8 cellular contexts compared by ENCODE assay signal in genomic region chr1:248905662-248905948, GRCh38. TPM values are rescaled to one million over a fixed set of nuclear protein-coding genes. Genes with fewer than 3 reads are reported as not detected.
DNase-seq lines count a peak whose midpoint lies in the region; ATAC-seq and TF ChIP-seq lines count a peak whose summit lies in the region.

No MANE protein-coding gene starts in this region.

- H3K27me3 Mint-ChIP-seq in IgD-negative memory B cell = no peaks in the 10 kb centered on the region
- no peaks in the 10 kb centered on the region for H3K27me3 Mint-ChIP-seq in central memory CD8-positive, alpha-beta T cell
- H3K27me3 Mint-ChIP-seq in naive thymus-derived CD4-positive, alpha-beta T cell = peaks cover 0 to 31% (median 4%) of the 10 kb centered on the region in 5 donors

- no peaks in the 10 kb centered on the region for H3K9me3 Mint-ChIP-seq in IgD-negative memory B cell
- H3K9me3 Mint-ChIP-seq in central memory CD8-positive, alpha-beta T cell = no peaks in the 10 kb centered on the region
- no peaks in the 10 kb centered on the region for H3K9me3 Mint-ChIP-seq in naive thymus-derived CD4-positive, alpha-beta T cell

- peak overlapping the region; percentile 81 for H3K27ac ChIP-seq in naive thymus-derived CD4-positive, alpha-beta T cell (ENCODE audit: low read depth, low read length)

- POLR2A ChIA-PET in naive thymus-derived CD4-positive, alpha-beta T cell (lab: Charles Lee) = interaction anchor here (0.8 to 2.5 kb wide), 3 partner anchors 20 to 80 kb away, joined by 3 to 9 read pairs (median 6); partner anchors contain the start of gene SH3BP5L

- H3K27ac Mint-ChIP-seq in IgD-negative memory B cell = peak overlapping the region; percentile 61 to 99 (median 98)
- peak overlapping the region; percentile 90 for H3K27ac Mint-ChIP-seq in central memory CD8-positive, alpha-beta T cell (ENCODE audit: low read depth)
- H3K27ac Mint-ChIP-seq in naive thymus-derived CD4-positive, alpha-beta T cell = peak overlapping the region; percentile 88 to 98 (median 94)

- H3K36me3 Mint-ChIP-seq in IgD-negative memory B cell = peaks cover 5% of the 10 kb centered on the region
- H3K36me3 Mint-ChIP-seq in central memory CD8-positive, alpha-beta T cell (ENCODE audit: insufficient read depth) = peaks cover 4% of the 10 kb centered on the region
- H3K36me3 Mint-ChIP-seq in naive thymus-derived CD4-positive, alpha-beta T cell = peaks cover 0 to 6% (median 0%) of the 10 kb centered on the region in 5 donors

- H3K4me1 ChIP-seq in naive thymus-derived CD4-positive, alpha-beta T cell (ENCODE audit: control insufficient read depth in 2 of 2, insufficient read depth in 2 of 2, low read length in 2 of 2) = peaks cover 9% of the 10 kb centered on the region in 2 donors

- no peaks in the 10 kb centered on the region for H3K9me3 ChIP-seq in naive thymus-derived CD4-positive, alpha-beta T cell (ENCODE audit: control insufficient read depth in 2 of 3, low read length in 3 of 3)

- ATAC-seq in central memory CD8-positive, alpha-beta T cell (replicated peaks; ENCODE audit: extremely low read depth, poor library complexity, severe bottlenecking) = no peak
- ATAC-seq in naive thymus-derived CD4-positive, alpha-beta T cell = no peak
- ATAC-seq in HG03095 (IDR thresholded peaks at IDR 0.05; ENCODE audit: unreplicated experiment) (no peak), GM21447 (IDR thresholded peaks at IDR 0.05; ENCODE audit: unreplicated experiment) (no peak), HG03039 (IDR thresholded peaks at IDR 0.05; ENCODE audit: unreplicated experiment) (no peak)

- TF ChIP-seq CTCF in AG09309 (IDR thresholded peaks at IDR 0.05; ENCODE audit: control insufficient read depth, insufficient read depth, low read depth, low read length, missing control alignments) = no peak

- H3K36me3 ChIP-seq in naive thymus-derived CD4-positive, alpha-beta T cell (ENCODE audit: control insufficient read depth in 2 of 3, insufficient read depth in 3 of 3, low read length in 3 of 3) = no peaks in the 10 kb centered on the region

- intact Hi-C loops in naive thymus-derived CD4-positive, alpha-beta T cell (cut with micrococcal nuclease) = no loop called here

- H3K4me3 Mint-ChIP-seq in IgD-negative memory B cell = peak overlapping the region; percentile 86 to 99 (median 95)
- peak overlapping the region; percentile 82 for H3K4me3 Mint-ChIP-seq in central memory CD8-positive, alpha-beta T cell
- H3K4me3 Mint-ChIP-seq in naive thymus-derived CD4-positive, alpha-beta T cell = peak overlapping the region; percentile 84 to 99 (median 97)

- peaks cover 27 to 37% (median 35%) of the 10 kb centered on the region in 3 donors for H3K4me1 Mint-ChIP-seq in IgD-negative memory B cell
- H3K4me1 Mint-ChIP-seq in central memory CD8-positive, alpha-beta T cell = peaks cover 33% of the 10 kb centered on the region
- peaks cover 20 to 55% (median 44%) of the 10 kb centered on the region in 7 donors for H3K4me1 Mint-ChIP-seq in naive thymus-derived CD4-positive, alpha-beta T cell

- DNase-seq in AG09309 (ENCODE audit: low read depth) = no peak
- DNase-seq in central memory CD8-positive, alpha-beta T cell (ENCODE audit: low spot score in 2 of 2) = no peak
- peak in 1 of 9 donors; percentile 18 for DNase-seq in naive thymus-derived CD4-positive, alpha-beta T cell
- no peak for DNase-seq in NCI-H526 treated with DMSO at 0.1 percent for 48 hours (lab: John Stamatoyannopoulos, UW)

- peak overlapping the region; percentile 58 for H3K4me3 ChIP-seq in AG09309 (ENCODE audit: control insufficient read depth, low read depth, low read length)
- H3K4me3 ChIP-seq in naive thymus-derived CD4-positive, alpha-beta T cell (ENCODE audit: low read length) = peak overlapping the region; percentile 82

- H3K27me3 ChIP-seq in naive thymus-derived CD4-positive, alpha-beta T cell (ENCODE audit: control insufficient read depth in 2 of 2, insufficient read depth in 2 of 2, low read length in 2 of 2) = no peaks in the 10 kb centered on the region

- CTCF ChIA-PET in naive thymus-derived CD4-positive, alpha-beta T cell (lab: Charles Lee) = no interaction called here

RNA-seq across cellular contexts. Expression of gene PGBD2, which starts 0.4 kb away (rescaled TPM):
- 16.9 TPM for polyA plus RNA-seq in IgD-negative memory B cell
- total RNA-seq in naive thymus-derived CD4-positive, alpha-beta T cell = 10 to 100 TPM in 2 of 5 experiments, 1 to 10 TPM in 3; 2.9 to 19.0 (median 7.6) TPM
- polyA plus RNA-seq in naive thymus-derived CD4-positive, alpha-beta T cell = 10 to 100 TPM in 1 of 2 donors, 1 to 10 TPM in 1; 5.7 to 11.2 TPM

RNA-seq across cellular contexts. Expression of gene ZNF692, which starts 46.7 kb away (rescaled TPM):
- polyA plus RNA-seq in IgD-negative memory B cell = 17.0 TPM
- total RNA-seq in naive thymus-derived CD4-positive, alpha-beta T cell = 10 to 100 TPM; 44.5 to 87.5 (median 68.0) TPM
- 10 to 100 TPM in 1 of 2 donors, 1 to 10 TPM in 1; 7.6 to 13.7 TPM for polyA plus RNA-seq in naive thymus-derived CD4-positive, alpha-beta T cell
